In the genomic region with DNA sequence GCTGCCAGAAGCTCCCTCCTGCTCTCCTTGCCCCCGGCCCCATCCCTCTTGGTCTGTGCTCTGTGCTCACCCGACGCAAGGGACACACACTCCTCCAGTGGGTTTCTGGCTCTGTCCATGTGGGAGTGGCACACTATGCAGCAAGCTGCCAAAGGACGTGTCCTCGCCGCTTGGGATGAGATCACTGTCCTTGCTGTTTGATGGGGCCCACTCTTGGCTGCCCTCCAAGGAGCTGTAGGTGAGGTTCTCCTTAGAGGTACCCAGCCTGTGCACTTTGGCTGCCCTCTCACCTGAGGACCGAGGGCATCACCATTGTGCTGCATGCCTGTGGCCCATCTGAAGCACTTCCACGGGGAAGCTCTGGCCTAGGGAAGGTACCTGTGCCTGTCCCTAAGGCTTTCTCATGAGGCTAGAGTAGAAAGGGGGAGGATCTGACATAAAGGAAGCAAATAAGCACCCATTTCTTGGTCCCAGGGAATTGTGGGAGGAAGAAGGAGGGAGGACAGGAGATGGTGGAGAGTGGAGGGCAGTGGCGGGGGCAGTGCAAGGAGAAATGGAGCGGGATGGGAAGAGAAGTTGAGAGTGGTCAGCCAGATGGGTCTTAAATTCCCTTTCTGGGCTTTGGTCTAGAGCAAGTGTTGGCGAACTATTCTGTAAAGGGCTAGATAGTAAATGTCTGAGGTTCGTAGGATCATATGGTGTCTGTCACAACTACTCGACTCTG, we compare ENCODE assay signal across 1 cellular context.
TF ChIP-seq lines count a peak whose summit lies in the region.

No MANE protein-coding gene starts in this region.

TF ChIP-seq in HepG2, 621 proteins besides CTCF, POLR2A, EP300 and RAD21:
- TF ChIP-seq, protein P1, sequence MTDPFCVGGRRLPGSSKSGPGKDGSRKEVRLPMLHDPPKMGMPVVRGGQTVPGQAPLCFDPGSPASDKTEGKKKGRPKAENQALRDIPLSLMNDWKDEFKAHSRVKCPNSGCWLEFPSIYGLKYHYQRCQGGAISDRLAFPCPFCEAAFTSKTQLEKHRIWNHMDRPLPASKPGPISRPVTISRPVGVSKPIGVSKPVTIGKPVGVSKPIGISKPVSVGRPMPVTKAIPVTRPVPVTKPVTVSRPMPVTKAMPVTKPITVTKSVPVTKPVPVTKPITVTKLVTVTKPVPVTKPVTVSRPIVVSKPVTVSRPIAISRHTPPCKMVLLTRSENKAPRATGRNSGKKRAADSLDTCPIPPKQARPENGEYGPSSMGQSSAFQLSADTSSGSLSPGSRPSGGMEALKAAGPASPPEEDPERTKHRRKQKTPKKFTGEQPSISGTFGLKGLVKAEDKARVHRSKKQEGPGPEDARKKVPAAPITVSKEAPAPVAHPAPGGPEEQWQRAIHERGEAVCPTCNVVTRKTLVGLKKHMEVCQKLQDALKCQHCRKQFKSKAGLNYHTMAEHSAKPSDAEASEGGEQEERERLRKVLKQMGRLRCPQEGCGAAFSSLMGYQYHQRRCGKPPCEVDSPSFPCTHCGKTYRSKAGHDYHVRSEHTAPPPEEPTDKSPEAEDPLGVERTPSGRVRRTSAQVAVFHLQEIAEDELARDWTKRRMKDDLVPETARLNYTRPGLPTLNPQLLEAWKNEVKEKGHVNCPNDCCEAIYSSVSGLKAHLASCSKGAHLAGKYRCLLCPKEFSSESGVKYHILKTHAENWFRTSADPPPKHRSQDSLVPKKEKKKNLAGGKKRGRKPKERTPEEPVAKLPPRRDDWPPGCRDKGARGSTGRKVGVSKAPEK (CRISPR knock-in tag; IDR thresholded peaks at IDR 0.05; ENCODE audit: borderline replicate concordance) = no peak
- TF ChIP-seq HDAC2 (CRISPR knock-in tag; IDR thresholded peaks at IDR 0.05) (no peak), RFX5 (IDR thresholded peaks at IDR 0.05; ENCODE audit: low read depth, low read length) (no peak), ZNF703 (CRISPR knock-in tag; IDR thresholded peaks at IDR 0.05; ENCODE audit: borderline replicate concordance) (no peak), ZNF547 (CRISPR knock-in tag; IDR thresholded peaks at IDR 0.05) (no peak)
- TF ChIP-seq, protein P2, sequence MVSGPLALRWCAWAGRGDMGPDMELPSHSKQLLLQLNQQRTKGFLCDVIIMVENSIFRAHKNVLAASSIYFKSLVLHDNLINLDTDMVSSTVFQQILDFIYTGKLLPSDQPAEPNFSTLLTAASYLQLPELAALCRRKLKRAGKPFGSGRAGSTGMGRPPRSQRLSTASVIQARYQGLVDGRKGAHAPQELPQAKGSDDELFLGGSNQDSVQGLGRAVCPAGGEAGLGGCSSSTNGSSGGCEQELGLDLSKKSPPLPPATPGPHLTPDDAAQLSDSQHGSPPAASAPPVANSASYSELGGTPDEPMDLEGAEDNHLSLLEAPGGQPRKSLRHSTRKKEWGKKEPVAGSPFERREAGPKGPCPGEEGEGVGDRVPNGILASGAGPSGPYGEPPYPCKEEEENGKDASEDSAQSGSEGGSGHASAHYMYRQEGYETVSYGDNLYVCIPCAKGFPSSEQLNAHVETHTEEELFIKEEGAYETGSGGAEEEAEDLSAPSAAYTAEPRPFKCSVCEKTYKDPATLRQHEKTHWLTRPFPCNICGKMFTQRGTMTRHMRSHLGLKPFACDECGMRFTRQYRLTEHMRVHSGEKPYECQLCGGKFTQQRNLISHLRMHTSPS (CRISPR knock-in tag; IDR thresholded peaks at IDR 0.05; ENCODE audit: low read depth) = no peak
